Comparison of ENCODE assay signal across 1 cellular context in the genomic region with DNA sequence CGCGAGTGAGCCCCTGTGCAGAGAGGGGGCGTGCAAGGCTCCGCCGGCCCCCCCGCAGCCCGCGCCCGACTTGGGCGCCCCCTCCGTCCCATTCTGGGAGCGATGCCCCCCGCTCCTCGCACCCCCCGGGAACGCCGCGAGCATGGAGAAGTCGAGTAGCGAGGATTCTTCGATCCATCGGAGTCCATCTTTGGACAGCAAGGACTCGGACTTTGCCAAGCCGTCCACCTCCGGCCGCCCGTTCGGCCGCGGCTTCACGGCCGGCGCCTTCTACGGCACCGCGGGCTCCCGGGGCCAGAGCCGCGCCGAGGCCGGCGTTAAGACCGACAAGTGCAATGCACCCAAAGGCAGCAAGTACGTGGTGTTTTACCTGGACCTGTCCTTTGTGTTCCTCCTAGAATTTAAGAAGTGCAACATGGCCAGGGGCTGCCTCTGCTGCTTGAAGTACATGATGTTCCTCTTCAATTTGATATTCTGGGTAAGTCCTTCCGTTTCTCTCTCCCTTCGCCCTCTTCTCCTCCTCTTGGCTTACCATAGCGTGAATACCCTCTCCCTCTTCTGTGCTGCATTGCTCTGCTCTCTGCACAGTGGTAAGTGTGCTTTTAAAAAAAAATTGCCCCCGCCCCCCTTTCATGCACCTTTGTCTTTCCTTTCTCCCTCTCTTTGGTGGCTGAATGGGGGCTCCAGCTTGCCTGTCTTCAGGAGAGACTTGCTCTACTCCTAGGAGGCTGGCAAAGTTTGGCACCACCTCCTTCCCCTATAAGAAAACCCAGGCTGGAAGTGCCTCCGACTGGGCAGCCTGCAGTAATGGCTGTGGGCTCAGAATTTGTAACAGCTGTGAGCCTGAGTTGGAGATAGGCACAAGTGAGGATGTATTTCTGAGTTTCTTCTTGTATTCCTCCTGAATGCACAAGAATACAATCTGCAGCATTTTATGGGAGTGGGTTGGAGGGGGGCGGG.
TF ChIP-seq lines count a peak whose summit lies in the region.

No MANE protein-coding gene starts in this region.

TF ChIP-seq in GM12878, 131 proteins besides CTCF, POLR2A, EP300 and RAD21 (continued from another document):
- TF ChIP-seq KAT2A (conservative IDR thresholded peaks at IDR 0.05; ENCODE audit: control insufficient read depth, low read depth, low read length) (no peak), LARP7 (IDR thresholded peaks at IDR 0.05) (no peak)
- TF ChIP-seq, protein P1, sequence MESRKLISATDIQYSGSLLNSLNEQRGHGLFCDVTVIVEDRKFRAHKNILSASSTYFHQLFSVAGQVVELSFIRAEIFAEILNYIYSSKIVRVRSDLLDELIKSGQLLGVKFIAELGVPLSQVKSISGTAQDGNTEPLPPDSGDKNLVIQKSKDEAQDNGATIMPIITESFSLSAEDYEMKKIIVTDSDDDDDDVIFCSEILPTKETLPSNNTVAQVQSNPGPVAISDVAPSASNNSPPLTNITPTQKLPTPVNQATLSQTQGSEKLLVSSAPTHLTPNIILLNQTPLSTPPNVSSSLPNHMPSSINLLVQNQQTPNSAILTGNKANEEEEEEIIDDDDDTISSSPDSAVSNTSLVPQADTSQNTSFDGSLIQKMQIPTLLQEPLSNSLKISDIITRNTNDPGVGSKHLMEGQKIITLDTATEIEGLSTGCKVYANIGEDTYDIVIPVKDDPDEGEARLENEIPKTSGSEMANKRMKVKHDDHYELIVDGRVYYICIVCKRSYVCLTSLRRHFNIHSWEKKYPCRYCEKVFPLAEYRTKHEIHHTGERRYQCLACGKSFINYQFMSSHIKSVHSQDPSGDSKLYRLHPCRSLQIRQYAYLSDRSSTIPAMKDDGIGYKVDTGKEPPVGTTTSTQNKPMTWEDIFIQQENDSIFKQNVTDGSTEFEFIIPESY (IDR thresholded peaks at IDR 0.05): no peak
